Comparison of ENCODE assay signal across 12 cellular contexts in genomic region chr3:45864760-45865567, GRCh38. TPM values are rescaled to one million over a fixed set of nuclear protein-coding genes. Genes with fewer than 3 reads are reported as not detected.
DNase-seq lines count a peak whose midpoint lies in the region; ATAC-seq and TF ChIP-seq lines count a peak whose summit lies in the region.
"Had no signal": no experiment of that assay in that cellular context is flagged by ENCODE, and none has a peak within 500 bp of the region (broad histone marks: within the 10 kb centered on the region; RNA-seq: fewer than 3 reads in every experiment).

No MANE protein-coding gene starts in this region.

- no peak for TF ChIP-seq CTCF in GM06990 (IDR thresholded peaks at IDR 0.05; ENCODE audit: insufficient read depth, low read length, poor library complexity, severe bottlenecking)
- no peak for TF ChIP-seq CTCF in Calu3 (IDR thresholded peaks at IDR 0.05; ENCODE audit: unreplicated experiment)

- ATAC-seq in GM19043 (IDR thresholded peaks at IDR 0.05; ENCODE audit: low read depth, unreplicated experiment) (peak; percentile 66), HG02981 (IDR thresholded peaks at IDR 0.05; ENCODE audit: unreplicated experiment) (peak; percentile 65), GM19324 (IDR thresholded peaks at IDR 0.05; ENCODE audit: low FRiP score, unreplicated experiment) (no peak)
- ATAC-seq: sciatic nerve had no signal

- peaks cover 53% of the 10 kb centered on the region for H3K27me3 Mint-ChIP-seq in Calu3 (ENCODE audit: unreplicated experiment)

- H3K4me1 Mint-ChIP-seq in Calu3 (ENCODE audit: low read depth, unreplicated experiment) = no peaks in the 10 kb centered on the region

- H3K4me3 Mint-ChIP-seq in Calu3 (ENCODE audit: low read depth, unreplicated experiment) = no peak overlapping the region

- H3K27ac Mint-ChIP-seq in Calu3 (ENCODE audit: unreplicated experiment) = no peak overlapping the region

- intact Hi-C loops in Calu3 (cut with micrococcal nuclease; ENCODE audit: unreplicated experiment) = no loop called here

- no TSS peak for BruUV-seq in Calu3 (replicated peaks; lab: Mats Ljungman, UMichigan)

- H3K36me3 ChIP-seq in GM06990 (ENCODE audit: control insufficient read depth, insufficient read depth, low read length) = no peaks in the 10 kb centered on the region

- H3K9me3 Mint-ChIP-seq in Calu3 (ENCODE audit: low read depth, unreplicated experiment) = peaks cover 4% of the 10 kb centered on the region

- H3K4me3 ChIP-seq in GM06990 (replicated peaks; ENCODE audit: low read depth, low read length) = no peak overlapping the region
- H3K4me3 ChIP-seq: PC-9, testis had no signal

- H3K27me3 ChIP-seq in GM06990 (replicated peaks; ENCODE audit: control insufficient read depth, insufficient read depth, low read length) = no peaks in the 10 kb centered on the region
- H3K27me3 ChIP-seq: testis had no signal

- CTCF ChIA-PET in Calu3 (lab: Charles Lee) = no interaction called here

- peak; percentile 75 for DNase-seq in GM06990 (ENCODE audit: extremely low read depth, insufficient read length)
- DNase-seq in activated CD4-positive, alpha-beta T cell treated with anti-CD3 and anti-CD28 coated beads, Interleukin-2, amount 50 U/mL, for 48 hours = peak; percentile 18 to 36
- no peak for DNase-seq in SIG-M5 (lab: John Stamatoyannopoulos, UW)
- no peak for DNase-seq in Calu3
- DNase-seq in pons (ENCODE audit: low spot score) = no peak
- DNase-seq: effector CD8-positive, alpha-beta T cell; PC-9; testis had no signal

- H3K36me3 Mint-ChIP-seq in Calu3 (ENCODE audit: insufficient read depth, unreplicated experiment) = no peaks in the 10 kb centered on the region

RNA-seq across cellular contexts. Expression of gene CCR9, which starts 21.4 kb away (rescaled TPM):
- total RNA-seq in Calu3 (2022) = not detected in 2 replicates
- total RNA-seq: PC-9 had no signal

RNA-seq across cellular contexts. Expression of gene LZTFL1, which starts 23.0 kb away (rescaled TPM):
- 9.3 and 12.7 TPM in 2 replicates for total RNA-seq in Calu3 (2022)

Comparison
In these comparisons a context has a peak if more than half of its experiments do, and no peak if none do; other contexts are left out.
1. DNase-seq: peak in GM06990 (single experiment) and activated CD4-positive, alpha-beta T cell treated with anti-CD3 and anti-CD28 coated beads, Interleukin-2, amount 50 U/mL, for 48 hours (2 of 2); none in SIG-M5 (single experiment), Calu3 (single experiment) and pons (single experiment).